In the genomic region with DNA sequence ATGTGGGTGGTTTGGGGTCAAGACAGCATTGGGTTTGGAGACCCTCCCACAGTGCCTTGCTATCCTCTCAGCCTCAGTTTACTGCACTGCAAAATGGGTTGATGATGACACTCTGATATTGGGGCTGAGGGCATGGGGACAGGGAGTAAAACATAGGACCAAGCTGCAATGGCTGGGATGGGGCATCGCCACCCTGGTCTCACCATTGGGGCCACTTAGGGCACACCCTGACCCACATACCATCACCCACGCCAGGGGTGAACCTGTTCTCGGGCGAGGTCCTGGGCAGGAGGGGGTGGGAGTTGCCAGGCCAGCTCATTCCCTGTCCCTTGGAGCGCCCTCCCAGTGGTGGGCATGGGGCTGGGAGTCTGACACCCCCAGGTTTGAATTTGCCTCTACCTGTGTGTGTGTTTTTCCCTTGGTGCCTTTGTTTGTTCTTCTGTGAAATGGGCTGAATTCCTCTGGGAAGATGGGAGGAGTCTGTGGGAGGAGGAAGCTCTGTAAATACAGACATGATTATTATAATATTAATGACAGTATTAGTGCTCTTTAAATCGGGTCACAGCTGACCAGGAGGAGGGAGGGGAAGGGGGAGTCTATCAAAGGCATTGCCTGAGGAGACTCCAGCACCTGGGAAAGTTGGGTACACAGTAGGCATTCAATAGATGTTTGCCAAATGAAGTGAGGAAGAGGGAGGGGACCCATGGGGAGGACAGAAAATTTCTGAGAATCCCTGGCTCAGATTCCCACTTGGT, we compare ENCODE assay signal across 1 cellular context.
TF ChIP-seq lines count a peak whose summit lies in the region.

No MANE protein-coding gene starts in this region.

TF ChIP-seq in HepG2, 621 proteins besides CTCF, POLR2A, EP300 and RAD21 (continues in another document):
- TF ChIP-seq, protein P1, sequence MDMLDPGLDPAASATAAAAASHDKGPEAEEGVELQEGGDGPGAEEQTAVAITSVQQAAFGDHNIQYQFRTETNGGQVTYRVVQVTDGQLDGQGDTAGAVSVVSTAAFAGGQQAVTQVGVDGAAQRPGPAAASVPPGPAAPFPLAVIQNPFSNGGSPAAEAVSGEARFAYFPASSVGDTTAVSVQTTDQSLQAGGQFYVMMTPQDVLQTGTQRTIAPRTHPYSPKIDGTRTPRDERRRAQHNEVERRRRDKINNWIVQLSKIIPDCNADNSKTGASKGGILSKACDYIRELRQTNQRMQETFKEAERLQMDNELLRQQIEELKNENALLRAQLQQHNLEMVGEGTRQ (IDR thresholded peaks at IDR 0.05; ENCODE audit: low read depth, low read length) = no peak
- TF ChIP-seq, protein P1 (CRISPR knock-in tag; IDR thresholded peaks at IDR 0.05; ENCODE audit: borderline replicate concordance) = no peak
- no peak for TF ChIP-seq HDAC6 (IDR thresholded peaks at IDR 0.05; ENCODE audit: low read depth, low read length)
- TF ChIP-seq ZNF3 (CRISPR knock-in tag; IDR thresholded peaks at IDR 0.05) = no peak
- TF ChIP-seq ZNF484 (CRISPR knock-in tag; IDR thresholded peaks at IDR 0.05; ENCODE audit: borderline replicate concordance, low read depth) = no peak
- TF ChIP-seq, protein P2, sequence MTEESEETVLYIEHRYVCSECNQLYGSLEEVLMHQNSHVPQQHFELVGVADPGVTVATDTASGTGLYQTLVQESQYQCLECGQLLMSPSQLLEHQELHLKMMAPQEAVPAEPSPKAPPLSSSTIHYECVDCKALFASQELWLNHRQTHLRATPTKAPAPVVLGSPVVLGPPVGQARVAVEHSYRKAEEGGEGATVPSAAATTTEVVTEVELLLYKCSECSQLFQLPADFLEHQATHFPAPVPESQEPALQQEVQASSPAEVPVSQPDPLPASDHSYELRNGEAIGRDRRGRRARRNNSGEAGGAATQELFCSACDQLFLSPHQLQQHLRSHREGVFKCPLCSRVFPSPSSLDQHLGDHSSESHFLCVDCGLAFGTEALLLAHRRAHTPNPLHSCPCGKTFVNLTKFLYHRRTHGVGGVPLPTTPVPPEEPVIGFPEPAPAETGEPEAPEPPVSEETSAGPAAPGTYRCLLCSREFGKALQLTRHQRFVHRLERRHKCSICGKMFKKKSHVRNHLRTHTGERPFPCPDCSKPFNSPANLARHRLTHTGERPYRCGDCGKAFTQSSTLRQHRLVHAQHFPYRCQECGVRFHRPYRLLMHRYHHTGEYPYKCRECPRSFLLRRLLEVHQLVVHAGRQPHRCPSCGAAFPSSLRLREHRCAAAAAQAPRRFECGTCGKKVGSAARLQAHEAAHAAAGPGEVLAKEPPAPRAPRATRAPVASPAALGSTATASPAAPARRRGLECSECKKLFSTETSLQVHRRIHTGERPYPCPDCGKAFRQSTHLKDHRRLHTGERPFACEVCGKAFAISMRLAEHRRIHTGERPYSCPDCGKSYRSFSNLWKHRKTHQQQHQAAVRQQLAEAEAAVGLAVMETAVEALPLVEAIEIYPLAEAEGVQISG (CRISPR knock-in tag; IDR thresholded peaks at IDR 0.05) = no peak
- TF ChIP-seq KDM6A (CRISPR knock-in tag; IDR thresholded peaks at IDR 0.05; ENCODE audit: low read depth) = no peak
- TF ChIP-seq ZNF232 (CRISPR knock-in tag; IDR thresholded peaks at IDR 0.05; ENCODE audit: borderline replicate concordance) = no peak
- no peak for TF ChIP-seq SATB2 (CRISPR knock-in tag; IDR thresholded peaks at IDR 0.05)
- no peak for TF ChIP-seq THAP11 (CRISPR knock-in tag; IDR thresholded peaks at IDR 0.05)
- TF ChIP-seq, protein P3, sequence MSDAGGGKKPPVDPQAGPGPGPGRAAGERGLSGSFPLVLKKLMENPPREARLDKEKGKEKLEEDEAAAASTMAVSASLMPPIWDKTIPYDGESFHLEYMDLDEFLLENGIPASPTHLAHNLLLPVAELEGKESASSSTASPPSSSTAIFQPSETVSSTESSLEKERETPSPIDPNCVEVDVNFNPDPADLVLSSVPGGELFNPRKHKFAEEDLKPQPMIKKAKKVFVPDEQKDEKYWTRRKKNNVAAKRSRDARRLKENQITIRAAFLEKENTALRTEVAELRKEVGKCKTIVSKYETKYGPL (CRISPR knock-in tag; IDR thresholded peaks at IDR 0.05) = no peak
- peak; percentile 53; the same call in 1 of the 2 replicates for TF ChIP-seq KDM1A (CRISPR knock-in tag; IDR thresholded peaks at IDR 0.05)
- peak; percentile 73; the same call in 1 of the 2 replicates for TF ChIP-seq ADNP (CRISPR knock-in tag; IDR thresholded peaks at IDR 0.05)
- TF ChIP-seq, protein P4, sequence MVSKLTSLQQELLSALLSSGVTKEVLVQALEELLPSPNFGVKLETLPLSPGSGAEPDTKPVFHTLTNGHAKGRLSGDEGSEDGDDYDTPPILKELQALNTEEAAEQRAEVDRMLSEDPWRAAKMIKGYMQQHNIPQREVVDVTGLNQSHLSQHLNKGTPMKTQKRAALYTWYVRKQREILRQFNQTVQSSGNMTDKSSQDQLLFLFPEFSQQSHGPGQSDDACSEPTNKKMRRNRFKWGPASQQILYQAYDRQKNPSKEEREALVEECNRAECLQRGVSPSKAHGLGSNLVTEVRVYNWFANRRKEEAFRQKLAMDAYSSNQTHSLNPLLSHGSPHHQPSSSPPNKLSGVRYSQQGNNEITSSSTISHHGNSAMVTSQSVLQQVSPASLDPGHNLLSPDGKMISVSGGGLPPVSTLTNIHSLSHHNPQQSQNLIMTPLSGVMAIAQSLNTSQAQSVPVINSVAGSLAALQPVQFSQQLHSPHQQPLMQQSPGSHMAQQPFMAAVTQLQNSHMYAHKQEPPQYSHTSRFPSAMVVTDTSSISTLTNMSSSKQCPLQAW (CRISPR knock-in tag; IDR thresholded peaks at IDR 0.05) = no peak
- TF ChIP-seq ZNF260 (CRISPR knock-in tag; IDR thresholded peaks at IDR 0.05; ENCODE audit: borderline replicate concordance, low read depth) = no peak
- TF ChIP-seq CHD4 (IDR thresholded peaks at IDR 0.05; ENCODE audit: borderline replicate concordance, low read length) = peak; percentile 93
- TF ChIP-seq, protein P5, sequence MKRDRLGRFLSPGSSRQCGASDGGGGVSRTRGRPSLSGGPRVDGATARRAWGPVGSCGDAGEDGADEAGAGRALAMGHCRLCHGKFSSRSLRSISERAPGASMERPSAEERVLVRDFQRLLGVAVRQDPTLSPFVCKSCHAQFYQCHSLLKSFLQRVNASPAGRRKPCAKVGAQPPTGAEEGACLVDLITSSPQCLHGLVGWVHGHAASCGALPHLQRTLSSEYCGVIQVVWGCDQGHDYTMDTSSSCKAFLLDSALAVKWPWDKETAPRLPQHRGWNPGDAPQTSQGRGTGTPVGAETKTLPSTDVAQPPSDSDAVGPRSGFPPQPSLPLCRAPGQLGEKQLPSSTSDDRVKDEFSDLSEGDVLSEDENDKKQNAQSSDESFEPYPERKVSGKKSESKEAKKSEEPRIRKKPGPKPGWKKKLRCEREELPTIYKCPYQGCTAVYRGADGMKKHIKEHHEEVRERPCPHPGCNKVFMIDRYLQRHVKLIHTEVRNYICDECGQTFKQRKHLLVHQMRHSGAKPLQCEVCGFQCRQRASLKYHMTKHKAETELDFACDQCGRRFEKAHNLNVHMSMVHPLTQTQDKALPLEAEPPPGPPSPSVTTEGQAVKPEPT (CRISPR knock-in tag; IDR thresholded peaks at IDR 0.05; ENCODE audit: low read depth) = no peak
- TF ChIP-seq, protein P6, sequence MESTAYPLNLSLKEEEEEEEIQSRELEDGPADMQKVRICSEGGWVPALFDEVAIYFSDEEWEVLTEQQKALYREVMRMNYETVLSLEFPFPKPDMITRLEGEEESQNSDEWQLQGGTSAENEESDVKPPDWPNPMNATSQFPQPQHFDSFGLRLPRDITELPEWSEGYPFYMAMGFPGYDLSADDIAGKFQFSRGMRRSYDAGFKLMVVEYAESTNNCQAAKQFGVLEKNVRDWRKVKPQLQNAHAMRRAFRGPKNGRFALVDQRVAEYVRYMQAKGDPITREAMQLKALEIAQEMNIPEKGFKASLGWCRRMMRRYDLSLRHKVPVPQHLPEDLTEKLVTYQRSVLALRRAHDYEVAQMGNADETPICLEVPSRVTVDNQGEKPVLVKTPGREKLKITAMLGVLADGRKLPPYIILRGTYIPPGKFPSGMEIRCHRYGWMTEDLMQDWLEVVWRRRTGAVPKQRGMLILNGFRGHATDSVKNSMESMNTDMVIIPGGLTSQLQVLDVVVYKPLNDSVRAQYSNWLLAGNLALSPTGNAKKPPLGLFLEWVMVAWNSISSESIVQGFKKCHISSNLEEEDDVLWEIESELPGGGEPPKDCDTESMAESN (CRISPR knock-in tag; conservative IDR thresholded peaks at IDR 0.05) = no peak
- TF ChIP-seq ZNF367 (CRISPR knock-in tag; IDR thresholded peaks at IDR 0.05; ENCODE audit: borderline replicate concordance) = no peak
- TF ChIP-seq SRF (IDR thresholded peaks at IDR 0.05; ENCODE audit: low read depth, low read length) = no peak
- TF ChIP-seq PHF20 (CRISPR knock-in tag; IDR thresholded peaks at IDR 0.05) = no peak
- no peak for TF ChIP-seq HOXA7 (CRISPR knock-in tag; IDR thresholded peaks at IDR 0.05)
- TF ChIP-seq ZFYVE20 (CRISPR knock-in tag; IDR thresholded peaks at IDR 0.05; ENCODE audit: borderline replicate concordance, low read depth) = no peak
- TF ChIP-seq, protein P7, sequence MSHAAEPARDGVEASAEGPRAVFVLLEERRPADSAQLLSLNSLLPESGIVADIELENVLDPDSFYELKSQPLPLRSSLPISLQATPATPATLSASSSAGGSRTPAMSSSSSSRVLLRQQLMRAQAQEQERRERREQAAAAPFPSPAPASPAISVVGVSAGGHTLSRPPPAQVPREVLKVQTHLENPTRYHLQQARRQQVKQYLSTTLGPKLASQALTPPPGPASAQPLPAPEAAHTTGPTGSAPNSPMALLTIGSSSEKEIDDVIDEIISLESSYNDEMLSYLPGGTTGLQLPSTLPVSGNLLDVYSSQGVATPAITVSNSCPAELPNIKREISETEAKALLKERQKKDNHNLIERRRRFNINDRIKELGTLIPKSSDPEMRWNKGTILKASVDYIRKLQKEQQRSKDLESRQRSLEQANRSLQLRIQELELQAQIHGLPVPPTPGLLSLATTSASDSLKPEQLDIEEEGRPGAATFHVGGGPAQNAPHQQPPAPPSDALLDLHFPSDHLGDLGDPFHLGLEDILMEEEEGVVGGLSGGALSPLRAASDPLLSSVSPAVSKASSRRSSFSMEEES (CRISPR knock-in tag; IDR thresholded peaks at IDR 0.05) = no peak
- TF ChIP-seq, protein P8, sequence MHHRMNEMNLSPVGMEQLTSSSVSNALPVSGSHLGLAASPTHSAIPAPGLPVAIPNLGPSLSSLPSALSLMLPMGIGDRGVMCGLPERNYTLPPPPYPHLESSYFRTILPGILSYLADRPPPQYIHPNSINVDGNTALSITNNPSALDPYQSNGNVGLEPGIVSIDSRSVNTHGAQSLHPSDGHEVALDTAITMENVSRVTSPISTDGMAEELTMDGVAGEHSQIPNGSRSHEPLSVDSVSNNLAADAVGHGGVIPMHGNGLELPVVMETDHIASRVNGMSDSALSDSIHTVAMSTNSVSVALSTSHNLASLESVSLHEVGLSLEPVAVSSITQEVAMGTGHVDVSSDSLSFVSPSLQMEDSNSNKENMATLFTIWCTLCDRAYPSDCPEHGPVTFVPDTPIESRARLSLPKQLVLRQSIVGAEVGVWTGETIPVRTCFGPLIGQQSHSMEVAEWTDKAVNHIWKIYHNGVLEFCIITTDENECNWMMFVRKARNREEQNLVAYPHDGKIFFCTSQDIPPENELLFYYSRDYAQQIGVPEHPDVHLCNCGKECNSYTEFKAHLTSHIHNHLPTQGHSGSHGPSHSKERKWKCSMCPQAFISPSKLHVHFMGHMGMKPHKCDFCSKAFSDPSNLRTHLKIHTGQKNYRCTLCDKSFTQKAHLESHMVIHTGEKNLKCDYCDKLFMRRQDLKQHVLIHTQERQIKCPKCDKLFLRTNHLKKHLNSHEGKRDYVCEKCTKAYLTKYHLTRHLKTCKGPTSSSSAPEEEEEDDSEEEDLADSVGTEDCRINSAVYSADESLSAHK (CRISPR knock-in tag; IDR thresholded peaks at IDR 0.05; ENCODE audit: borderline replicate concordance) = no peak
- TF ChIP-seq ZNF629 (CRISPR knock-in tag; conservative IDR thresholded peaks at IDR 0.05) = peak; percentile 96
- TF ChIP-seq FOXO1 (CRISPR knock-in tag; IDR thresholded peaks at IDR 0.05) = no peak
- TF ChIP-seq ZNF460 (CRISPR knock-in tag; IDR thresholded peaks at IDR 0.05; ENCODE audit: borderline replicate concordance) = no peak
- TF ChIP-seq ZNF20 (CRISPR knock-in tag; IDR thresholded peaks at IDR 0.05) = no peak
- no peak for TF ChIP-seq TCF7L2 (IDR thresholded peaks at IDR 0.05; ENCODE audit: low read depth, low read length)
- peak; percentile 41; the same call in 1 of the 2 replicates for TF ChIP-seq ZMYM2 (CRISPR knock-in tag; IDR thresholded peaks at IDR 0.05)
